12 cellular contexts compared by ENCODE assay signal in genomic region chr2:71455741-71456569, GRCh38. TPM values are rescaled to one million over a fixed set of nuclear protein-coding genes. Genes with fewer than 3 reads are reported as not detected.
DNase-seq lines count a peak whose midpoint lies in the region; ATAC-seq, FAIRE-seq and TF ChIP-seq lines count a peak whose summit lies in the region.
"Had no signal": no experiment of that assay in that cellular context is flagged by ENCODE, and none has a peak within 500 bp of the region (broad histone marks: within the 10 kb centered on the region; RNA-seq: fewer than 3 reads in every experiment).

No MANE protein-coding gene starts in this region.

- H3K4ac ChIP-seq in H1 (replicated peaks; ENCODE audit: insufficient read length, low read depth, low read length): peak overlapping the region; percentile 22

- DNase-seq in T-helper 1 cell (no peak), H1 (ENCODE audit: low read depth in 1 of 2, low spot score in 2 of 2) (peak in 1 of 2 experiments; percentile 60), lung microvascular endothelial cell (ENCODE audit: low read depth in 2 of 2) (peak; percentile 45 to 78), vagina (ENCODE audit: extremely low spot score in 2 of 2) (no peak), Peyer's patch (no peak), NCI-H524 treated with DMSO at 0.1 percent for 48 hours (lab: John Stamatoyannopoulos, UW) (no peak)
- DNase-seq: activated CD4-positive, alpha-beta T cell treated with anti-CD3 and anti-CD28 coated beads, Interleukin-2, amount 50 U/mL, for 48 hours; GM23248; IMR-90; kidney had no signal

- H3K4me1 ChIP-seq in H1 (replicated peaks in 1 of 4; ENCODE audit: control insufficient read depth in 3 of 4, insufficient read depth in 4 of 4, low read length in 3 of 4) (peaks cover 24 to 37% (median 28%) of the 10 kb centered on the region in 4 experiments), vagina (peaks cover 23% of the 10 kb centered on the region), Peyer's patch (peaks cover 0 to 40% (median 0%) of the 10 kb centered on the region in 4 donors)

- H3K79me1 ChIP-seq in H1 (ENCODE audit: low read depth, low read length): no peaks in the 10 kb centered on the region; the same call in 1 of the 2 replicates

- peak overlapping the region; percentile 16; the same call in 1 of the 2 replicates for H2BK15ac ChIP-seq in H1 (ENCODE audit: low read length)

- H3K23me2 ChIP-seq in H1 (ENCODE audit: low read depth, low read length): peaks cover 6% of the 10 kb centered on the region; the same call in 1 of the 2 replicates

- TF ChIP-seq CTCF in H1 (IDR thresholded peaks at IDR 0.05; ENCODE audit: control extremely low read depth in 1 of 3, insufficient read depth in 1 of 3, low read depth in 1 of 3, low read length in 3 of 3) (no peak), vagina (IDR thresholded peaks at IDR 0.05) (no peak), Peyer's patch (IDR thresholded peaks at IDR 0.05) (no peak)

- CTCF ChIA-PET in H1 (lab: Charles Lee; ENCODE audit: partially characterized antibody): interaction anchor here (0.6 to 21.6 kb wide), 13 partner anchors 9 to 264 kb away, joined by 3 to 211 read pairs (median 4); no protein-coding TSS in a partner anchor

- POLR2A ChIA-PET in H1 (lab: Charles Lee; ENCODE audit: partially characterized antibody): interaction anchor here (0.8 to 5.3 kb wide), 13 partner anchors 10 to 229 kb away, joined by 3 to 51 read pairs (median 4); partner anchors contain the start of genes PAIP2B and ZNF638

- H3K4me3 Mint-ChIP-seq in T-helper 1 cell treated with Interleukin-12 subunit alpha and Interleukin-12 subunit beta and Interleukin-4 antibody, amounts not matched to agents 30 μg/mL and 1 μg/mL, for 36 hours: peak overlapping the region; percentile 35

- peak overlapping the region; percentile 13 for H2BK12ac ChIP-seq in H1 (ENCODE audit: low read depth, low read length)

- peak overlapping the region; percentile 85 for H3K18ac ChIP-seq in H1 (ENCODE audit: extremely low read depth, low read length)

- peak overlapping the region; percentile 11; the same call in 1 of the 2 replicates for H3K27ac ChIP-seq in H1 (ENCODE audit: low read depth, low read length)
- peak overlapping the region; percentile 0 for H3K27ac ChIP-seq in vagina
- H3K27ac ChIP-seq in Peyer's patch: peak overlapping the region in 1 of 4 donors; percentile 41
- H3K27ac ChIP-seq: GM23248 had no signal

- H3K23ac ChIP-seq in H1 (ENCODE audit: insufficient read length): no peak overlapping the region

- no peak for ATAC-seq in GM19397 (IDR thresholded peaks at IDR 0.05; ENCODE audit: unreplicated experiment)

- no peaks in the 10 kb centered on the region for H3K79me2 ChIP-seq in H1 (ENCODE audit: control insufficient read depth in 1 of 2, insufficient read depth in 2 of 2, low read length in 2 of 2)

- H3K4me3 ChIP-seq in H1 (ENCODE audit: extremely low read depth in 1 of 4, insufficient read depth in 2 of 4, low read depth in 3 of 4, low read length in 4 of 4) (peak overlapping the region in 2 of 4 experiments; percentile 7 to 23; a peak in 3 of 8 replicates), vagina (no peak overlapping the region), Peyer's patch (no peak overlapping the region)
- H3K4me3 ChIP-seq: GM23248 had no signal

- no peak for FAIRE-seq in H1 (lab: Jason Lieb, UNC)
- FAIRE-seq: kidney had no signal

- H3K9ac ChIP-seq in H1 (replicated peaks in 1 of 4; ENCODE audit: extremely low read depth in 1 of 4, low read depth in 3 of 4, low read length in 3 of 4): peak overlapping the region in 1 of 4 experiments; percentile 17; a peak in 3 of 7 replicates
- H3K9ac ChIP-seq: GM23248 had no signal

- H2AK5ac ChIP-seq in H1 (ENCODE audit: low read depth, low read length): 0 out of 2 replicates have a peak overlapping the region, but pooled peaks have one; percentile 41

- no peak for TF ChIP-seq EP300 in H1 (IDR thresholded peaks at IDR 0.05; ENCODE audit: borderline replicate concordance in 1 of 2, low read depth in 2 of 2, low read length in 2 of 2)

- H2BK20ac ChIP-seq in H1 (ENCODE audit: low read length): peak overlapping the region; percentile 51

- H2BK5ac ChIP-seq in H1 (ENCODE audit: low read depth, low read length): peak overlapping the region; percentile 41; the same call in 1 of the 2 replicates

- no peak overlapping the region for H3K27ac Mint-ChIP-seq in T-helper 1 cell treated with Interleukin-12 subunit alpha and Interleukin-12 subunit beta and Interleukin-4 antibody, amounts not matched to agents 30 μg/mL and 1 μg/mL, for 36 hours

- WGBS in H1 (ENCODE audit: extremely low coverage in 1 of 2, insufficient coverage in 1 of 2, insufficient read length in 1 of 2, insufficient replicate concordance in 2 of 2, low coverage in 1 of 2, low lambda C conversion rate in 2 of 2, missing lambda C conversion rate in 1 of 2), 2 experiments: 23% methylated on average over 6 of the region's 6 CpGs; no CpG with 5 or more reads in 1 of the 2 experiments

- TF ChIP-seq POLR2A in H1 (IDR thresholded peaks at IDR 0.05; ENCODE audit: control extremely low read depth in 1 of 2, low read depth in 2 of 2, low read length in 2 of 2) (no peak), vagina (IDR thresholded peaks at IDR 0.05) (no peak), Peyer's patch (IDR thresholded peaks at IDR 0.05) (no peak)

- no peak for TF ChIP-seq RAD21 in H1 (IDR thresholded peaks at IDR 0.05 in 1 of 2, conservative IDR thresholded peaks at IDR 0.05 in 1 of 2; ENCODE audit: low read depth in 2 of 2, low read length in 2 of 2)

- peak overlapping the region; percentile 59 to 80 for H3K4me2 ChIP-seq in H1 (ENCODE audit: insufficient read depth in 1 of 2, low read depth in 2 of 2, low read length in 2 of 2)

- peak overlapping the region; percentile 88 for H4K8ac ChIP-seq in H1 (ENCODE audit: extremely low read depth, insufficient read depth, low read length)

- intact Hi-C loops in vagina (cut with DNase I): no loop called here

- peak overlapping the region; percentile 77 for H4K91ac ChIP-seq in H1 (replicated peaks; ENCODE audit: insufficient read length, low read length)

- peaks cover 0 to 2% of the 10 kb centered on the region in 2 experiments for H4K20me1 ChIP-seq in H1 (replicated peaks in 1 of 2; ENCODE audit: control insufficient read depth in 1 of 2, insufficient read depth in 2 of 2, low read length in 2 of 2)

- no peaks in the 10 kb centered on the region for H3K36me3 ChIP-seq in H1 (ENCODE audit: control insufficient read depth in 2 of 4, insufficient read depth in 4 of 4, low read length in 3 of 4)
- H3K36me3 ChIP-seq in vagina: no peaks in the 10 kb centered on the region
- no peaks in the 10 kb centered on the region for H3K36me3 ChIP-seq in Peyer's patch

- H3K27me3 ChIP-seq in H1 (replicated peaks in 1 of 4; ENCODE audit: control insufficient read depth in 3 of 4, extremely low read depth in 1 of 4, insufficient read depth in 3 of 4, low read length in 3 of 4): peaks cover 0 to 39% (median 29%) of the 10 kb centered on the region in 4 experiments; a peak in 6 of 7 replicates
- no peaks in the 10 kb centered on the region for H3K27me3 ChIP-seq in vagina
- H3K27me3 ChIP-seq in Peyer's patch: no peaks in the 10 kb centered on the region

- no peaks in the 10 kb centered on the region for H3K36me3 Mint-ChIP-seq in T-helper 1 cell treated with Interleukin-12 subunit alpha and Interleukin-12 subunit beta and Interleukin-4 antibody, amounts not matched to agents 30 μg/mL and 1 μg/mL, for 36 hours (ENCODE audit: low read depth)

- peaks cover 59% of the 10 kb centered on the region for H3K27me3 Mint-ChIP-seq in T-helper 1 cell treated with Interleukin-12 subunit alpha and Interleukin-12 subunit beta and Interleukin-4 antibody, amounts not matched to agents 30 μg/mL and 1 μg/mL, for 36 hours (ENCODE audit: low read depth)

- peak overlapping the region; percentile 28 for H4K5ac ChIP-seq in H1 (ENCODE audit: insufficient read length, low read depth, low read length)

- H3K4me1 Mint-ChIP-seq in T-helper 1 cell treated with Interleukin-12 subunit alpha and Interleukin-12 subunit beta and Interleukin-4 antibody, amounts not matched to agents 30 μg/mL and 1 μg/mL, for 36 hours (ENCODE audit: low read depth): peaks cover 7% of the 10 kb centered on the region

- peak overlapping the region; percentile 75 for H2BK120ac ChIP-seq in H1 (replicated peaks; ENCODE audit: low read depth, low read length)

- H2AFZ ChIP-seq in H1 (ENCODE audit: low read length): no peak overlapping the region
- H2AFZ ChIP-seq: GM23248 had no signal

- H3K14ac ChIP-seq in H1 (ENCODE audit: insufficient read length): no peak overlapping the region

- H3K9me3 ChIP-seq in H1 (ENCODE audit: insufficient read depth in 2 of 2, low read depth in 1 of 2, low read length in 1 of 2): no peaks in the 10 kb centered on the region
- H3K9me3 ChIP-seq in vagina: no peaks in the 10 kb centered on the region
- H3K9me3 ChIP-seq in Peyer's patch: no peaks in the 10 kb centered on the region

- no peak overlapping the region for H3K56ac ChIP-seq in H1 (replicated peaks; ENCODE audit: insufficient read length, low read depth, low read length)

- no peaks in the 10 kb centered on the region for H3K9me3 Mint-ChIP-seq in T-helper 1 cell treated with Interleukin-12 subunit alpha and Interleukin-12 subunit beta and Interleukin-4 antibody, amounts not matched to agents 30 μg/mL and 1 μg/mL, for 36 hours

TF ChIP-seq in H1, 55 proteins besides CTCF, POLR2A, EP300 and RAD21 (continues in another document):
- TF ChIP-seq ASH2L (IDR thresholded peaks at IDR 0.05; ENCODE audit: low read length) (peak; percentile 89), SRF (IDR thresholded peaks at IDR 0.05; ENCODE audit: low read depth, low read length) (peak; percentile 43; the same call in 1 of the 2 replicates), RFX5 (IDR thresholded peaks at IDR 0.05; ENCODE audit: borderline replicate concordance, low read depth, low read length) (no peak), SIX5 (IDR thresholded peaks at IDR 0.05; ENCODE audit: low read depth, low read length) (no peak), KDM1A (IDR thresholded peaks at IDR 0.05; ENCODE audit: borderline replicate concordance, low read length) (no peak), RBBP5 (IDR thresholded peaks at IDR 0.05; ENCODE audit: borderline replicate concordance, low read depth, low read length) (peak; percentile 51; the same call in 1 of the 2 replicates), MAFK (IDR thresholded peaks at IDR 0.05; ENCODE audit: low read depth, low read length) (no peak)

RNA-seq across cellular contexts. Expression of gene DYSF, which starts 2.6 kb away (rescaled TPM):
- total RNA-seq in H1 (2021; fragmentation: NEBNext Ultra II Directional; extraction: Animal tissue kit (Norgen Biotek cat#: 25700)): 7.1 and 8.5 TPM in 2 replicates
- 5.8 and 6.6 TPM in 2 replicates for polyA plus RNA-seq in H1 (2011; rRNA removed)
- 2.5 TPM for polyA plus RNA-seq in H1 (2011; cell fraction: cytosol; rRNA removed)
- polyA plus RNA-seq in H1 (2011; cell fraction: nucleus; rRNA removed): 9.9 TPM
- polyA plus RNA-seq in H1 (2012, experiment 1 of 2): 6.1 to 8.1 TPM (median 7.4 TPM) in 4 replicates
- polyA plus RNA-seq in H1 (2012, experiment 2 of 2): 6.2 TPM
- 4.5 TPM for polyA plus RNA-seq in H1 (2013, experiment 1 of 2)
- 3.6 TPM for polyA plus RNA-seq in H1 (2013, experiment 2 of 2)
- 7.3 and 8.0 TPM in 2 replicates for polyA minus RNA-seq in H1 (2011; rRNA and poly(A)+ RNA removed)
- polyA minus RNA-seq in H1 (2011; cell fraction: cytosol; rRNA and poly(A)+ RNA removed): 6.2 TPM
- 6.8 TPM for polyA minus RNA-seq in H1 (2011; cell fraction: nucleus; rRNA and poly(A)+ RNA removed)
- total RNA-seq in lung microvascular endothelial cell (48.8 and 96.5 TPM in 2 replicates), vagina (10.1 TPM), Peyer's patch (10 to 100 TPM in 1 of 4 donors, 1 to 10 TPM in 3; 2.8 to 14.9 (median 4.0) TPM)

Comparison
In these comparisons a context has a peak if more than half of its experiments do, and no peak if none do; other contexts are left out.
1. DNase-seq: peak in lung microvascular endothelial cell (2 of 2); none in T-helper 1 cell (0 of 5), vagina (0 of 2), Peyer's patch (0 of 3) and NCI-H524 treated with DMSO at 0.1 percent for 48 hours (single experiment).